Comparison of ENCODE assay signal across 13 cellular contexts in the genomic region with DNA sequence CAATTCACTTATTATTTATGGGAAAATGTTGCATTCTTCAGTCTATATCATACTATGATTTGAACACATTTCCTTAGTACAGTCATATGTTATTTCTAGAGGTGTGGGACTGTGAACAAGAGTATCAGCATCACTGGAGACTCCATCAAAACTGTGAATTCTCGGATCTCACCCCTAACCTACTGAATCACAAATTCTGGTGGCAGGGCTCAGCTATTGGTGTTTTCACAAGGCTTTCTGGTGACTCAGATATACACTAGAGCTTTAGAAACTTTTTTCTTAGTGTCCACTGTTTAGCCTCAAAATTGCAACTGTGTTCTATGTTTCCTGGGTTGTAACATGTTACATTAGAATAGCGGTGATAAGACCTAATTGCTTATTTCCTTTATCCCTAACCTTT.
DNase-seq lines count a peak whose midpoint lies in the region; ATAC-seq and TF ChIP-seq lines count a peak whose summit lies in the region.
"Had no signal": no experiment of that assay in that cellular context is flagged by ENCODE, and none has a peak within 500 bp of the region (broad histone marks: within the 10 kb centered on the region; RNA-seq: fewer than 3 reads in every experiment).

No MANE protein-coding gene starts in this region.

- no peak overlapping the region for H3K4me3 ChIP-seq in fibroblast of the aortic adventitia (ENCODE audit: low read depth, low read length)
- H3K4me3 ChIP-seq: BLaER1 treated with 17β-estradiol and CSF1 and Interleukin-3, amounts not matched to agents 10 nM and 100 nM; HAP-1; K562 had no signal

- peaks cover 7% of the 10 kb centered on the region for H3K36me3 Mint-ChIP-seq in HFFc6 (ENCODE audit: low read depth)

- DNase-seq in HFFc6 = peak; percentile 39
- DNase-seq in astrocyte of the hippocampus (ENCODE audit: low read depth, low spot score) = peak; percentile 22
- DNase-seq in fibroblast of the aortic adventitia (ENCODE audit: low read depth) = peak; percentile 45
- DNase-seq in 8988T = no peak
- DNase-seq: DMS 273 treated with DMSO at 0.1 percent for 48 hours, NCI-H2227 treated with DMSO at 0.1 percent for 48 hours, NCI-H526 treated with DMSO at 0.1 percent for 48 hours had no signal

- peaks cover 35% of the 10 kb centered on the region for H3K4me1 Mint-ChIP-seq in HFFc6 (ENCODE audit: low read depth)

- H3K27ac Mint-ChIP-seq in HFFc6 = no peak overlapping the region

- H3K4me3 Mint-ChIP-seq in HFFc6 = no peak overlapping the region

- no peaks in the 10 kb centered on the region for H3K27me3 Mint-ChIP-seq in HFFc6 (ENCODE audit: insufficient read depth)

- ATAC-seq in GM19395 (IDR thresholded peaks at IDR 0.05; ENCODE audit: unreplicated experiment) = no peak
- ATAC-seq in HG03025 (IDR thresholded peaks at IDR 0.05; ENCODE audit: low FRiP score, unreplicated experiment) = no peak
- ATAC-seq in HG02840 (IDR thresholded peaks at IDR 0.05; ENCODE audit: low FRiP score, unreplicated experiment) = no peak
- ATAC-seq: K562 had no signal

- TF ChIP-seq CTCF in HFFc6 (IDR thresholded peaks at IDR 0.05) (no peak), fibroblast of the aortic adventitia (IDR thresholded peaks at IDR 0.05; ENCODE audit: insufficient read depth, low read length) (no peak)

- no peaks in the 10 kb centered on the region for H3K9me3 Mint-ChIP-seq in HFFc6
